Comparison of ENCODE assay signal across 15 cellular contexts in the genomic region with DNA sequence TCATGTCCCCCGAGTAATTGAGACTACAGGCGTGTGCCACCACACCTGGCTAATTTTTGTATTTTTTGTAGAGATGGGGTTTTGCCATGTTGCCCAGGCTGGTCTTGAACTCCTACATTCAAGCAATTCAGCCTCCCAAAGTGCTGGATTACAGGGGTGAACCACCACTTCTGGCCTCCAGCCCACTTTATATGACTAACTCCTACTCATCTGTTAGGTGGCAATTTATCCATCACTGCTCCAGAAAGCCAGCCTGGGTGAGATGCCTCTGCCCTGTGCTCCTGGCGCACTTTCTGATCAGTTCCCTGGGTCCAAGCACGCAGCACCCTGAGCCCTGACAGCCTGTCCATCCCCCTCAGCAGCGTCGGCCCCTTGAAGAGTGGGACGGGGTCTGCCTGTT. TPM values are rescaled to one million over a fixed set of nuclear protein-coding genes. Genes with fewer than 3 reads are reported as not detected.
DNase-seq lines count a peak whose midpoint lies in the region; ATAC-seq and TF ChIP-seq lines count a peak whose summit lies in the region.
"Had no signal": no experiment of that assay in that cellular context is flagged by ENCODE, and none has a peak within 500 bp of the region (broad histone marks: within the 10 kb centered on the region; RNA-seq: fewer than 3 reads in every experiment).

No MANE protein-coding gene starts in this region.

- no peak overlapping the region for H3K4me2 ChIP-seq in mammary epithelial cell (ENCODE audit: insufficient read depth, low read depth, low read length)

- WGBS in mammary epithelial cell (ENCODE audit: low coverage, missing lambda C conversion rate): 91% methylated on average over 6 of the region's 7 CpGs

- CTCF ChIA-PET in MCF 10A (lab: Yijun Ruan, JAX) (interaction anchor here (1.0 kb wide), 1 partner anchor 9 kb away, joined by 3 read pairs; no protein-coding TSS in a partner anchor), mammary epithelial cell (lab: Charles Lee; ENCODE audit: low non-redundant PET) (no interaction called here), Panc1 (lab: Charles Lee) (no interaction called here)

- ATAC-seq in Panc1: 0 out of 2 replicates have a peak, but pooled peaks have one; percentile 9
- ATAC-seq in upper lobe of right lung: no peak
- no peak for ATAC-seq in GM21390 (IDR thresholded peaks at IDR 0.05; ENCODE audit: unreplicated experiment)
- ATAC-seq: K562 had no signal

- H3K9ac ChIP-seq in mammary epithelial cell (ENCODE audit: insufficient read depth, low read length): no peak overlapping the region

- in situ Hi-C loops in mammary epithelial cell (cut with MboI; ENCODE audit: low sequenced_read_pairs in 2 of 2) (no loop called here), Panc1 (cut with HindIII; ENCODE audit: low pct_unique_long_range_greater_than_20kb, low sequenced_read_pairs) (no loop called here)

- TF ChIP-seq CTCF in MCF 10A (IDR thresholded peaks at IDR 0.05; ENCODE audit: unreplicated experiment): no peak
- no peak for TF ChIP-seq CTCF in mammary epithelial cell (conservative IDR thresholded peaks at IDR 0.05 in 1 of 2, IDR thresholded peaks at IDR 0.05 in 1 of 2; ENCODE audit: extremely low read depth in 1 of 2, insufficient read depth in 1 of 2, low read depth in 1 of 2, low read length in 2 of 2)
- TF ChIP-seq CTCF in Panc1 (IDR thresholded peaks at IDR 0.05): no peak
- TF ChIP-seq CTCF in fibroblast of mammary gland (conservative IDR thresholded peaks at IDR 0.05; ENCODE audit: control insufficient read depth, insufficient read depth, low read depth, low read length): no peak
- TF ChIP-seq CTCF in upper lobe of right lung (IDR thresholded peaks at IDR 0.05): no peak

- H3K4me1 Mint-ChIP-seq in MCF 10A (ENCODE audit: insufficient read depth, unreplicated experiment): no peaks in the 10 kb centered on the region

- H3K9me3 Mint-ChIP-seq in MCF 10A (ENCODE audit: unreplicated experiment): no peaks in the 10 kb centered on the region
- H3K9me3 Mint-ChIP-seq: H9 had no signal

- no peak overlapping the region for H2AFZ ChIP-seq in mammary epithelial cell (ENCODE audit: low read depth, low read length)

- POLR2A ChIA-PET in MCF 10A (lab: Yijun Ruan, JAX): no interaction called here
- POLR2A ChIA-PET in Panc1 (lab: Charles Lee): no interaction called here

- H3K9me3 ChIP-seq in mammary epithelial cell (replicated peaks; ENCODE audit: insufficient read depth, low read length) (no peaks in the 10 kb centered on the region), Panc1 (ENCODE audit: control insufficient read depth, insufficient read depth, low read depth, low read length) (no peaks in the 10 kb centered on the region), upper lobe of right lung (no peaks in the 10 kb centered on the region)

- H3K36me3 Mint-ChIP-seq in MCF 10A (ENCODE audit: insufficient read depth, unreplicated experiment): peaks cover 4% of the 10 kb centered on the region

- DNase-seq in MCF 10A (ENCODE audit: unreplicated experiment): peak; percentile 12
- DNase-seq in mammary epithelial cell: no peak
- no peak for DNase-seq in Panc1 (ENCODE audit: low read depth, low spot score)
- peak; percentile 19 for DNase-seq in fibroblast of mammary gland (ENCODE audit: low read depth)
- peak; percentile 21 for DNase-seq in upper lobe of right lung
- DNase-seq in NCI-H345 (lab: John Stamatoyannopoulos, UW): no peak
- DNase-seq in HCEC 1CT: no peak
- DNase-seq: COR-L47, DMS153, NCI-H1694, NCI-H2107, SHP77 had no signal

- intact Hi-C loops in MCF 10A (cut with micrococcal nuclease): no loop called here
- intact Hi-C loops in mammary epithelial cell (cut with micrococcal nuclease): no loop called here
- intact Hi-C loops in Panc1 (cut with micrococcal nuclease; ENCODE audit: unreplicated experiment): no loop called here
- intact Hi-C loops in upper lobe of right lung (cut with DNase I): no loop called here

- no peak overlapping the region for H3K27ac ChIP-seq in mammary epithelial cell (ENCODE audit: insufficient read depth, low read depth, low read length)
- no peak overlapping the region for H3K27ac ChIP-seq in Panc1 (ENCODE audit: low read length)
- no peak overlapping the region for H3K27ac ChIP-seq in upper lobe of right lung

- H3K4me3 ChIP-seq in mammary epithelial cell (replicated peaks in 1 of 3; ENCODE audit: insufficient read depth in 1 of 3, low read depth in 2 of 3, low read length in 3 of 3) (no peak overlapping the region), Panc1 (ENCODE audit: low read depth in 2 of 2, low read length in 2 of 2) (no peak overlapping the region), fibroblast of mammary gland (ENCODE audit: control insufficient read depth, low read depth, low read length) (no peak overlapping the region), upper lobe of right lung (no peak overlapping the region)
- H3K4me3 ChIP-seq: K562 had no signal

- BruUV-seq in MCF 10A (replicated peaks; lab: Mats Ljungman, UMichigan) (no TSS peak), mammary epithelial cell (replicated peaks; lab: Mats Ljungman, UMichigan) (no TSS peak), Panc1 (replicated peaks; lab: Mats Ljungman, UMichigan) (no TSS peak)

- no peaks in the 10 kb centered on the region for H3K4me1 ChIP-seq in mammary epithelial cell (ENCODE audit: insufficient read depth, low read length)
- H3K4me1 ChIP-seq in Panc1 (ENCODE audit: control insufficient read depth, insufficient read depth, low read length): no peaks in the 10 kb centered on the region
- peaks cover 11% of the 10 kb centered on the region for H3K4me1 ChIP-seq in upper lobe of right lung

- no peaks in the 10 kb centered on the region for H3K27me3 ChIP-seq in mammary epithelial cell (ENCODE audit: insufficient read depth, low read length)
- H3K27me3 ChIP-seq in Panc1 (ENCODE audit: control insufficient read depth, insufficient read depth, low read length): no peaks in the 10 kb centered on the region
- H3K27me3 ChIP-seq in upper lobe of right lung: no peaks in the 10 kb centered on the region

- H4K20me1 ChIP-seq in mammary epithelial cell (ENCODE audit: insufficient read depth, low read length): no peaks in the 10 kb centered on the region

- H3K36me3 ChIP-seq in mammary epithelial cell (ENCODE audit: insufficient read depth, low read length) (no peaks in the 10 kb centered on the region), Panc1 (ENCODE audit: control insufficient read depth, insufficient read depth, low read length) (no peaks in the 10 kb centered on the region), upper lobe of right lung (no peaks in the 10 kb centered on the region)

- no peak overlapping the region for H3K27ac Mint-ChIP-seq in MCF 10A (ENCODE audit: low read depth, unreplicated experiment)
- H3K27ac Mint-ChIP-seq: H9 had no signal

- no peak overlapping the region for H3K4me3 Mint-ChIP-seq in MCF 10A (ENCODE audit: unreplicated experiment)
- H3K4me3 Mint-ChIP-seq: H9 had no signal

- peaks cover 10% of the 10 kb centered on the region for H3K27me3 Mint-ChIP-seq in MCF 10A (ENCODE audit: insufficient read depth, unreplicated experiment)

- H3K79me2 ChIP-seq in mammary epithelial cell (ENCODE audit: insufficient read depth, low read length): no peaks in the 10 kb centered on the region

- dilution Hi-C loops in mammary epithelial cell (cut with HindIII; ENCODE audit: low sequenced_read_pairs): loop anchor here (10.0 kb wide), 2 partner anchors 87 to 297 kb away; no protein-coding TSS in a partner anchor

RNA-seq across cellular contexts. Expression of gene ADAM11, which starts 29.4 kb away (rescaled TPM):
- total RNA-seq in MCF 10A (2022): 0.16 and 0.56 TPM in 2 replicates
- under 1 TPM; 0.17 to 0.33 TPM for total RNA-seq in mammary epithelial cell
- 0.03 TPM for polyA plus RNA-seq in mammary epithelial cell
- polyA minus RNA-seq in mammary epithelial cell: not detected
- 3.5 TPM for total RNA-seq in Panc1 (2021; ENCODE audit: unreplicated experiment)
- polyA plus RNA-seq in Panc1 (2012; ENCODE audit: insufficient read length): 4.3 TPM
- total RNA-seq in upper lobe of right lung: 0.43 TPM

RNA-seq across cellular contexts. Expression of gene GJC1, which starts 41.9 kb away (rescaled TPM):
- total RNA-seq in MCF 10A (2022): 6.9 and 7.9 TPM in 2 replicates
- 10 to 100 TPM in 1 of 2 donors, 1 to 10 TPM in 1; 7.0 to 26.8 TPM for total RNA-seq in mammary epithelial cell
- polyA plus RNA-seq in mammary epithelial cell: 11.1 TPM
- 88.5 TPM for polyA minus RNA-seq in mammary epithelial cell
- 89.4 TPM for total RNA-seq in Panc1 (2021; ENCODE audit: unreplicated experiment)
- 33.6 TPM for polyA plus RNA-seq in Panc1 (2012; ENCODE audit: insufficient read length)
- 22.8 TPM for total RNA-seq in upper lobe of right lung

RNA-seq across cellular contexts. Expression of gene HIGD1B, which starts 59.5 kb away (rescaled TPM):
- total RNA-seq in MCF 10A (2022) (not detected in 2 replicates), mammary epithelial cell (not detected), Panc1 (2021; ENCODE audit: unreplicated experiment) (not detected), upper lobe of right lung (36.4 TPM)
- polyA plus RNA-seq in mammary epithelial cell: not detected
- not detected for polyA minus RNA-seq in mammary epithelial cell
- polyA plus RNA-seq in Panc1 (2012; ENCODE audit: insufficient read length): not detected
- total RNA-seq: H9, K562 had no signal
- polyA plus RNA-seq: K562 had no signal

Comparison
In these comparisons a context has a peak if more than half of its experiments do, and no peak if none do; other contexts are left out.
1. DNase-seq: peak in MCF 10A (single experiment), fibroblast of mammary gland (single experiment) and upper lobe of right lung (single experiment); none in mammary epithelial cell (single experiment), Panc1 (single experiment), NCI-H345 (single experiment) and HCEC 1CT (single experiment).
2. RNA of gene HIGD1B, which starts 59.5 kb away (total RNA-seq): 36.4 TPM in upper lobe of right lung (single experiment); not detected in MCF 10A, not detected in mammary epithelial cell and not detected in Panc1 (single experiment); every median in the first group is over 10 times any median in the second.